1 cellular context compared by ENCODE assay signal in the genomic region with DNA sequence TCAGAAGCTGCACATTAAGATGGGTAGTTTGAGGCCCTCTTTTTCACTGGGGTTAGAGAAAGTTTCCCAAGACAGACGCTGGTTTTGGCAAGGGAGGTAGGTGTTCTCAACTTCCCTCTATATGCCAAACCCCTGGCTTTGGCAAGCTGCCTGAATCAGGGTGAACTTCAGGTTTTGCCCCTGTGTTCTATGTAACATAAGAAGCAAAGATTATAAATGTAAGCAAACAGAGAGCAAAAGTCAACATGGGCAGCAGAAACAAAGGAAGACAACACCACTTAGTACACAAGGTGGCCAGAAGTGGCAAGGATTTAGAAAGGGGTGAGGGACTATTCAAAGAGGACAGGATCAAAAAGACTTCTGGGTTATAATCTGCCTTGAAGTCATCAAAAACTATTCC.
TF ChIP-seq lines count a peak whose summit lies in the region.

No MANE protein-coding gene starts in this region.

TF ChIP-seq in HepG2, 621 proteins besides CTCF, POLR2A, EP300 and RAD21 (continued from another document and continues in another):
- TF ChIP-seq, protein P1, sequence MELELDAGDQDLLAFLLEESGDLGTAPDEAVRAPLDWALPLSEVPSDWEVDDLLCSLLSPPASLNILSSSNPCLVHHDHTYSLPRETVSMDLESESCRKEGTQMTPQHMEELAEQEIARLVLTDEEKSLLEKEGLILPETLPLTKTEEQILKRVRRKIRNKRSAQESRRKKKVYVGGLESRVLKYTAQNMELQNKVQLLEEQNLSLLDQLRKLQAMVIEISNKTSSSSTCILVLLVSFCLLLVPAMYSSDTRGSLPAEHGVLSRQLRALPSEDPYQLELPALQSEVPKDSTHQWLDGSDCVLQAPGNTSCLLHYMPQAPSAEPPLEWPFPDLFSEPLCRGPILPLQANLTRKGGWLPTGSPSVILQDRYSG (CRISPR knock-in tag; IDR thresholded peaks at IDR 0.05) = no peak
- TF ChIP-seq MTA3 (CRISPR knock-in tag; IDR thresholded peaks at IDR 0.05) (no peak), FOXP1 (IDR thresholded peaks at IDR 0.05) (peak; percentile 37; the same call in 1 of the 2 replicates), FOXP1 (CRISPR knock-in tag; IDR thresholded peaks at IDR 0.05) (peak; percentile 91), SAFB2 (CRISPR knock-in tag; IDR thresholded peaks at IDR 0.05; ENCODE audit: borderline replicate concordance, low read depth) (no peak), TCF7 (IDR thresholded peaks at IDR 0.05; ENCODE audit: low read depth) (peak; percentile 42; the same call in 1 of the 2 replicates), HNRNPUL1 (IDR thresholded peaks at IDR 0.05; ENCODE audit: low read depth, low read length) (no peak), ZNF205 (CRISPR knock-in tag; IDR thresholded peaks at IDR 0.05) (no peak), KAT2B (IDR thresholded peaks at IDR 0.05; ENCODE audit: borderline replicate concordance, low read depth, low read length) (no peak), SALL1 (CRISPR knock-in tag; IDR thresholded peaks at IDR 0.05) (peak; percentile 55; the same call in 1 of the 2 replicates), SOX6 (IDR thresholded peaks at IDR 0.05) (no peak), SOX6 (CRISPR knock-in tag; IDR thresholded peaks at IDR 0.05) (peak; percentile 89), ZNF589 (CRISPR knock-in tag; conservative IDR thresholded peaks at IDR 0.05) (no peak), ZNF335 (CRISPR knock-in tag; IDR thresholded peaks at IDR 0.05) (no peak), ADNP (CRISPR knock-in tag; IDR thresholded peaks at IDR 0.05) (no peak), ZMYM4 (CRISPR knock-in tag; IDR thresholded peaks at IDR 0.05) (no peak), CAMTA2 (CRISPR knock-in tag; IDR thresholded peaks at IDR 0.05; ENCODE audit: borderline replicate concordance) (no peak), MBNL3 (CRISPR knock-in tag; conservative IDR thresholded peaks at IDR 0.05) (no peak), ZNF556 (CRISPR knock-in tag; IDR thresholded peaks at IDR 0.05; ENCODE audit: borderline replicate concordance) (no peak), PHF5A (CRISPR knock-in tag; IDR thresholded peaks at IDR 0.05; ENCODE audit: low read depth, unreplicated experiment) (no peak), ZNF773 (CRISPR knock-in tag; IDR thresholded peaks at IDR 0.05; ENCODE audit: borderline replicate concordance) (no peak), NFKB2 (CRISPR knock-in tag; IDR thresholded peaks at IDR 0.05; ENCODE audit: borderline replicate concordance) (no peak), ZNF44 (CRISPR knock-in tag; IDR thresholded peaks at IDR 0.05) (no peak), TEAD3 (CRISPR knock-in tag; optimal IDR thresholded peaks at IDR 0.05; ENCODE audit: borderline replicate concordance) (no peak), AHR (CRISPR knock-in tag; IDR thresholded peaks at IDR 0.05) (no peak), TARDBP (CRISPR knock-in tag; IDR thresholded peaks at IDR 0.05) (no peak), CREB1 (IDR thresholded peaks at IDR 0.05) (no peak), CREB1 (CRISPR knock-in tag; IDR thresholded peaks at IDR 0.05) (no peak), ZNF839 (CRISPR knock-in tag; IDR thresholded peaks at IDR 0.05; ENCODE audit: borderline replicate concordance) (no peak), SOX5 (CRISPR knock-in tag; IDR thresholded peaks at IDR 0.05; ENCODE audit: borderline replicate concordance) (peak; percentile 87), FOXA1 (IDR thresholded peaks at IDR 0.05) (no peak), FOXA1 (CRISPR knock-in tag; IDR thresholded peaks at IDR 0.05) (peak; percentile 81), HNF4A (CRISPR knock-in tag; IDR thresholded peaks at IDR 0.05) (peak; percentile 41), ZNF569 (CRISPR knock-in tag; IDR thresholded peaks at IDR 0.05; ENCODE audit: borderline replicate concordance) (no peak), CHD4 (IDR thresholded peaks at IDR 0.05; ENCODE audit: borderline replicate concordance, low read length) (no peak), HNRNPLL (IDR thresholded peaks at IDR 0.05; ENCODE audit: low read depth, low read length, poor library complexity, severe bottlenecking) (no peak), GABPB1 (CRISPR knock-in tag; IDR thresholded peaks at IDR 0.05) (no peak)
- TF ChIP-seq, protein P2, sequence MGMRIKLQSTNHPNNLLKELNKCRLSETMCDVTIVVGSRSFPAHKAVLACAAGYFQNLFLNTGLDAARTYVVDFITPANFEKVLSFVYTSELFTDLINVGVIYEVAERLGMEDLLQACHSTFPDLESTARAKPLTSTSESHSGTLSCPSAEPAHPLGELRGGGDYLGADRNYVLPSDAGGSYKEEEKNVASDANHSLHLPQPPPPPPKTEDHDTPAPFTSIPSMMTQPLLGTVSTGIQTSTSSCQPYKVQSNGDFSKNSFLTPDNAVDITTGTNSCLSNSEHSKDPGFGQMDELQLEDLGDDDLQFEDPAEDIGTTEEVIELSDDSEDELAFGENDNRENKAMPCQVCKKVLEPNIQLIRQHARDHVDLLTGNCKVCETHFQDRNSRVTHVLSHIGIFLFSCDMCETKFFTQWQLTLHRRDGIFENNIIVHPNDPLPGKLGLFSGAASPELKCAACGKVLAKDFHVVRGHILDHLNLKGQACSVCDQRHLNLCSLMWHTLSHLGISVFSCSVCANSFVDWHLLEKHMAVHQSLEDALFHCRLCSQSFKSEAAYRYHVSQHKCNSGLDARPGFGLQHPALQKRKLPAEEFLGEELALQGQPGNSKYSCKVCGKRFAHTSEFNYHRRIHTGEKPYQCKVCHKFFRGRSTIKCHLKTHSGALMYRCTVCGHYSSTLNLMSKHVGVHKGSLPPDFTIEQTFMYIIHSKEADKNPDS (CRISPR knock-in tag; IDR thresholded peaks at IDR 0.05) = no peak
- TF ChIP-seq, protein P3, sequence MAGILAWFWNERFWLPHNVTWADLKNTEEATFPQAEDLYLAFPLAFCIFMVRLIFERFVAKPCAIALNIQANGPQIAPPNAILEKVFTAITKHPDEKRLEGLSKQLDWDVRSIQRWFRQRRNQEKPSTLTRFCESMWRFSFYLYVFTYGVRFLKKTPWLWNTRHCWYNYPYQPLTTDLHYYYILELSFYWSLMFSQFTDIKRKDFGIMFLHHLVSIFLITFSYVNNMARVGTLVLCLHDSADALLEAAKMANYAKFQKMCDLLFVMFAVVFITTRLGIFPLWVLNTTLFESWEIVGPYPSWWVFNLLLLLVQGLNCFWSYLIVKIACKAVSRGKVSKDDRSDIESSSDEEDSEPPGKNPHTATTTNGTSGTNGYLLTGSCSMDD (CRISPR knock-in tag; IDR thresholded peaks at IDR 0.05) = no peak
- TF ChIP-seq, protein P4, sequence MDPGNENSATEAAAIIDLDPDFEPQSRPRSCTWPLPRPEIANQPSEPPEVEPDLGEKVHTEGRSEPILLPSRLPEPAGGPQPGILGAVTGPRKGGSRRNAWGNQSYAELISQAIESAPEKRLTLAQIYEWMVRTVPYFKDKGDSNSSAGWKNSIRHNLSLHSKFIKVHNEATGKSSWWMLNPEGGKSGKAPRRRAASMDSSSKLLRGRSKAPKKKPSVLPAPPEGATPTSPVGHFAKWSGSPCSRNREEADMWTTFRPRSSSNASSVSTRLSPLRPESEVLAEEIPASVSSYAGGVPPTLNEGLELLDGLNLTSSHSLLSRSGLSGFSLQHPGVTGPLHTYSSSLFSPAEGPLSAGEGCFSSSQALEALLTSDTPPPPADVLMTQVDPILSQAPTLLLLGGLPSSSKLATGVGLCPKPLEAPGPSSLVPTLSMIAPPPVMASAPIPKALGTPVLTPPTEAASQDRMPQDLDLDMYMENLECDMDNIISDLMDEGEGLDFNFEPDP (CRISPR knock-in tag; conservative IDR thresholded peaks at IDR 0.05) = no peak
- TF ChIP-seq, protein P5, sequence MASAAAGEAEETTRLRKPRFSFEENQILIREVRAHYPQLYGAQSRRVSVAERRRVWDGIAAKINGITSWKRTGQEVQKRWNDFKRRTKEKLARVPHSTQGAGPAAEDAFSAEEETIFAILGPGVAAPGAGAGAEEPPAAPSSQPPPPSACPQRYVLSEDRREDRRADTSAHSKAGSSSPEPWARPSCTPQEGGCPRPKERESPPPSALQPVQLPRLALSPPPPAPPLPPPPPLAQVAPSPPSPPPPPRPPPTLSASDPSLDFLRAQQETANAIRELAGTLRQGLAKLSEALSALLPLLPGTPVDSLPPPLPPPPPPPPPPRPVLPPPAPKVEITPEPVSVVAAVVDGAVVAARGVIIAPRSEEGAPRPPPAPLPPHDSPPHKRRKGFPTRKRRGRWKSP (CRISPR knock-in tag; IDR thresholded peaks at IDR 0.05) = no peak
- TF ChIP-seq, protein P6, sequence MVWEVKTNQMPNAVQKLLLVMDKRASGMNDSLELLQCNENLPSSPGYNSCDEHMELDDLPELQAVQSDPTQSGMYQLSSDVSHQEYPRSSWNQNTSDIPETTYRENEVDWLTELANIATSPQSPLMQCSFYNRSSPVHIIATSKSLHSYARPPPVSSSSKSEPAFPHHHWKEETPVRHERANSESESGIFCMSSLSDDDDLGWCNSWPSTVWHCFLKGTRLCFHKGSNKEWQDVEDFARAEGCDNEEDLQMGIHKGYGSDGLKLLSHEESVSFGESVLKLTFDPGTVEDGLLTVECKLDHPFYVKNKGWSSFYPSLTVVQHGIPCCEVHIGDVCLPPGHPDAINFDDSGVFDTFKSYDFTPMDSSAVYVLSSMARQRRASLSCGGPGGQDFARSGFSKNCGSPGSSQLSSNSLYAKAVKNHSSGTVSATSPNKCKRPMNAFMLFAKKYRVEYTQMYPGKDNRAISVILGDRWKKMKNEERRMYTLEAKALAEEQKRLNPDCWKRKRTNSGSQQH (CRISPR knock-in tag; IDR thresholded peaks at IDR 0.05; ENCODE audit: low read depth) = no peak
- TF ChIP-seq, protein P7, sequence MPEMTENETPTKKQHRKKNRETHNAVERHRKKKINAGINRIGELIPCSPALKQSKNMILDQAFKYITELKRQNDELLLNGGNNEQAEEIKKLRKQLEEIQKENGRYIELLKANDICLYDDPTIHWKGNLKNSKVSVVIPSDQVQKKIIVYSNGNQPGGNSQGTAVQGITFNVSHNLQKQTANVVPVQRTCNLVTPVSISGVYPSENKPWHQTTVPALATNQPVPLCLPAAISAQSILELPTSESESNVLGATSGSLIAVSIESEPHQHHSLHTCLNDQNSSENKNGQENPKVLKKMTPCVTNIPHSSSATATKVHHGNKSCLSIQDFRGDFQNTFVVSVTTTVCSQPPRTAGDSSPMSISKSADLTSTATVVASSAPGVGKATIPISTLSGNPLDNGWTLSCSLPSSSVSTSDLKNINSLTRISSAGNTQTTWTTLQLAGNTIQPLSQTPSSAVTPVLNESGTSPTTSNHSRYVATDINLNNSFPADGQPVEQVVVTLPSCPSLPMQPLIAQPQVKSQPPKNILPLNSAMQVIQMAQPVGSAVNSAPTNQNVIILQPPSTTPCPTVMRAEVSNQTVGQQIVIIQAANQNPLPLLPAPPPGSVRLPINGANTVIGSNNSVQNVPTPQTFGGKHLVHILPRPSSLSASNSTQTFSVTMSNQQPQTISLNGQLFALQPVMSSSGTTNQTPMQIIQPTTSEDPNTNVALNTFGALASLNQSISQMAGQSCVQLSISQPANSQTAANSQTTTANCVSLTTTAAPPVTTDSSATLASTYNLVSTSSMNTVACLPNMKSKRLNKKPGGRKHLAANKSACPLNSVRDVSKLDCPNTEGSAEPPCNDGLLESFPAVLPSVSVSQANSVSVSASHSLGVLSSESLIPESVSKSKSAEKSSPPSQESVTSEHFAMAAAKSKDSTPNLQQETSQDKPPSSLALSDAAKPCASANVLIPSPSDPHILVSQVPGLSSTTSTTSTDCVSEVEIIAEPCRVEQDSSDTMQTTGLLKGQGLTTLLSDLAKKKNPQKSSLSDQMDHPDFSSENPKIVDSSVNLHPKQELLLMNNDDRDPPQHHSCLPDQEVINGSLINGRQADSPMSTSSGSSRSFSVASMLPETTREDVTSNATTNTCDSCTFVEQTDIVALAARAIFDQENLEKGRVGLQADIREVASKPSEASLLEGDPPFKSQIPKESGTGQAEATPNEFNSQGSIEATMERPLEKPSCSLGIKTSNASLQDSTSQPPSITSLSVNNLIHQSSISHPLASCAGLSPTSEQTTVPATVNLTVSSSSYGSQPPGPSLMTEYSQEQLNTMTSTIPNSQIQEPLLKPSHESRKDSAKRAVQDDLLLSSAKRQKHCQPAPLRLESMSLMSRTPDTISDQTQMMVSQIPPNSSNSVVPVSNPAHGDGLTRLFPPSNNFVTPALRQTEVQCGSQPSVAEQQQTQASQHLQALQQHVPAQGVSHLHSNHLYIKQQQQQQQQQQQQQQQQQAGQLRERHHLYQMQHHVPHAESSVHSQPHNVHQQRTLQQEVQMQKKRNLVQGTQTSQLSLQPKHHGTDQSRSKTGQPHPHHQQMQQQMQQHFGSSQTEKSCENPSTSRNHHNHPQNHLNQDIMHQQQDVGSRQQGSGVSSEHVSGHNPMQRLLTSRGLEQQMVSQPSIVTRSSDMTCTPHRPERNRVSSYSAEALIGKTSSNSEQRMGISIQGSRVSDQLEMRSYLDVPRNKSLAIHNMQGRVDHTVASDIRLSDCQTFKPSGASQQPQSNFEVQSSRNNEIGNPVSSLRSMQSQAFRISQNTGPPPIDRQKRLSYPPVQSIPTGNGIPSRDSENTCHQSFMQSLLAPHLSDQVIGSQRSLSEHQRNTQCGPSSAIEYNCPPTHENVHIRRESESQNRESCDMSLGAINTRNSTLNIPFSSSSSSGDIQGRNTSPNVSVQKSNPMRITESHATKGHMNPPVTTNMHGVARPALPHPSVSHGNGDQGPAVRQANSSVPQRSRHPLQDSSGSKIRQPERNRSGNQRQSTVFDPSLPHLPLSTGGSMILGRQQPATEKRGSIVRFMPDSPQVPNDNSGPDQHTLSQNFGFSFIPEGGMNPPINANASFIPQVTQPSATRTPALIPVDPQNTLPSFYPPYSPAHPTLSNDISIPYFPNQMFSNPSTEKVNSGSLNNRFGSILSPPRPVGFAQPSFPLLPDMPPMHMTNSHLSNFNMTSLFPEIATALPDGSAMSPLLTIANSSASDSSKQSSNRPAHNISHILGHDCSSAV (CRISPR knock-in tag; IDR thresholded peaks at IDR 0.05; ENCODE audit: borderline replicate concordance) = no peak
- TF ChIP-seq, protein P8, sequence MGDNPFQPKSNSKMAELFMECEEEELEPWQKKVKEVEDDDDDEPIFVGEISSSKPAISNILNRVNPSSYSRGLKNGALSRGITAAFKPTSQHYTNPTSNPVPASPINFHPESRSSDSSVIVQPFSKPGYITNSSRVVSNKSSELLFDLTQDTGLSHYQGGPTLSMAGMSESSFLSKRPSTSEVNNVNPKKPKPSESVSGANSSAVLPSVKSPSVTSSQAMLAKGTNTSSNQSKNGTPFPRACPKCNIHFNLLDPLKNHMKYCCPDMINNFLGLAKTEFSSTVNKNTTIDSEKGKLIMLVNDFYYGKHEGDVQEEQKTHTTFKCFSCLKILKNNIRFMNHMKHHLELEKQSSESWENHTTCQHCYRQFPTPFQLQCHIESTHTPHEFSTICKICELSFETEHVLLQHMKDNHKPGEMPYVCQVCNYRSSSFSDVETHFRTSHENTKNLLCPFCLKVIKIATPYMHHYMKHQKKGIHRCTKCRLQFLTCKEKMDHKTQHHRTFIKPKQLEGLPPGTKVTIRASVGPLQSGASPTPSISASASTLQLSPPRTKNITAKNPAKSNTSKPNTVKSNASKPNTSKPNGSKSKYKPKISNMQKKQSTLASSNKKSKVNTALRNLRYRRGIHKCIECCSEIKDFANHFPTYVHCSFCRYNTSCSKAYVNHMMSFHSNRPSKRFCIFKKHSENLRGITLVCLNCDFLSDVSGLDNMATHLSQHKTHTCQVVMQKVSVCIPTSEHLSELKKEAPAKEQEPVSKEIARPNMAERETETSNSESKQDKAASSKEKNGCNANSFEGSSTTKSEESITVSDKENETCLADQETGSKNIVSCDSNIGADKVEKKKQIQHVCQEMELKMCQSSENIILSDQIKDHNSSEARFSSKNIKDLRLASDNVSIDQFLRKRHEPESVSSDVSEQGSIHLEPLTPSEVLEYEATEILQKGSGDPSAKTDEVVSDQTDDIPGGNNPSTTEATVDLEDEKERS (CRISPR knock-in tag; IDR thresholded peaks at IDR 0.05) = no peak
